Comparison of ENCODE assay signal across 26 cellular contexts in the genomic region with DNA sequence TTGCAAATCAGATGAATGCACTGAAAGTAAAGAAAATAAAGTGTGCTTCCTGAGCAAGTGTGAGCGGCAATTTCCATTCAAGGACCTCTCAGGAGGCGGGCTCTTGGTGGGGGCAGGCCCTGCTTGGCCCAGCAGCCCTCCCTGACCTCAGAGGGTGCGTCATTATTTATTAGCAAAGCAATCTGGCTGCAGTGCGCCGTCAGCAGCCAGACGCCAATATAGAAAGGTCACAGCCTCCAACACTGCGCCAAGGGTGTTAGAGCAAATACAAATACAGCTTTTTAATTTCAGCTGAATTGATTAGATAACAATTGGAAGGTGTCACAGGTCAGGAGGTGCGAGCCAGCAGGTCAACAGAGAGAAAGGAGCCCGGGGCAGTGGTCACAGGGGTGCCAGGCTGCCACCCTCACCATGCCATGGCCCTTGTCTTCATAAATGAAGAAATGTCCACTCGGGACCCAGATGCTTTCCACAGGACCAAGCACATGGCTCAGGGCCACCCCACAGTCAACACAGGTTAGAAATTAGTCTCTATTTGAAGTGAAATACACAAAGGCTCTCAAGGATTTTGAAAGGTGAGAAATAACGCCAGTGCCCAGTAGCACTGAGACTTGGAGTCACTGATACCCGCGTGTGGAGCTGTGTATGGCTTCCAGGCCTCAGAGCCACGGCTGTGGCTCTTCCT.
"Had no signal": no experiment of that assay in that cellular context is flagged by ENCODE, and none has a peak within 500 bp of the region (broad histone marks: within the 10 kb centered on the region; RNA-seq: fewer than 3 reads in every experiment).

No MANE protein-coding gene starts in this region.

- H3K4me2 ChIP-seq: hepatocyte, neural progenitor cell, smooth muscle cell had no signal

- H3K4me1 Mint-ChIP-seq: mesothelial cell of epicardium; naive B cell; natural killer cell; nephron progenitor cell; stimulated activated memory B cell treated with anti-CD40 and anti-IgM and Interleukin-4, amounts not matched to agents 10 μg/mL and 1 μg/mL and 100 μg/mL, for 72 hours; stimulated activated naive CD8-positive, alpha-beta T cell treated with anti-CD3 and anti-CD28 coated beads, Interleukin-15, amount 100 ng/mL, for 72 hours had no signal

- DNase-seq: heart right ventricle; islet precursor cell; left ventricle myocardium inferior; mesendoderm; naive B cell; natural killer cell; nephron progenitor cell; psoas muscle; right lobe of liver; stimulated activated CD4-positive, alpha-beta T cell treated with anti-CD3 and anti-CD28 coated beads, Interleukin-1b, Interleukin-23, amount 100 ng/mL, for 48 hours; stimulated activated CD4-positive, alpha-beta T cell treated with anti-CD3 and anti-CD28 coated beads, Interleukin-2, amount 100 ng/mL, for 48 hours; stimulated activated CD4-positive, alpha-beta T cell treated with anti-CD3 and anti-CD28 coated beads, Interleukin-4, amount 100 ng/mL, for 4 hours; stimulated activated CD8-positive, alpha-beta memory T cell treated with anti-CD3 and anti-CD28 coated beads, Interleukin-4, amount 100 ng/mL, for 48 hours; stimulated activated naive CD4-positive, alpha-beta T cell treated with Interleukin-2 at 50 U/mL for 16 hours; stimulated activated naive CD8-positive, alpha-beta T cell treated with anti-CD3 and anti-CD28 coated beads, Interleukin-15, amount 100 ng/mL, for 72 hours; testis; thyroid gland; trophoblast cell; upper lobe of right lung had no signal

- H3K4me3 ChIP-seq: heart right ventricle, hepatocyte, left ventricle myocardium inferior, lung, neural progenitor cell, psoas muscle, right lobe of liver, smooth muscle cell, thyroid gland, upper lobe of right lung had no signal

- H3K27ac ChIP-seq: heart right ventricle, hepatocyte, left ventricle myocardium inferior, neural progenitor cell, parathyroid adenoma, psoas muscle, right lobe of liver, testis, thyroid gland, upper lobe of right lung had no signal

- H3K27ac Mint-ChIP-seq: mesothelial cell of epicardium; naive B cell; natural killer cell; nephron progenitor cell; neural progenitor cell; stimulated activated memory B cell treated with anti-CD40 and anti-IgM and Interleukin-4, amounts not matched to agents 10 μg/mL and 1 μg/mL and 100 μg/mL, for 72 hours; stimulated activated naive CD8-positive, alpha-beta T cell treated with anti-CD3 and anti-CD28 coated beads, Interleukin-15, amount 100 ng/mL, for 72 hours had no signal

- H3K9ac ChIP-seq: neural progenitor cell, parathyroid adenoma had no signal

- H3K9me3 Mint-ChIP-seq: natural killer cell; stimulated activated memory B cell treated with anti-CD40 and anti-IgM and Interleukin-4, amounts not matched to agents 10 μg/mL and 1 μg/mL and 100 μg/mL, for 72 hours; stimulated activated naive CD8-positive, alpha-beta T cell treated with anti-CD3 and anti-CD28 coated beads, Interleukin-15, amount 100 ng/mL, for 72 hours had no signal

- H3K9me3 ChIP-seq: heart right ventricle, left ventricle myocardium inferior, psoas muscle, right lobe of liver, testis, thyroid gland, upper lobe of right lung had no signal

- H3K36me3 ChIP-seq: heart right ventricle, left ventricle myocardium inferior, neural progenitor cell, right lobe of liver, thyroid gland, upper lobe of right lung had no signal

- H3K4me3 Mint-ChIP-seq: mesothelial cell of epicardium; naive B cell; natural killer cell; nephron progenitor cell; neural progenitor cell; stimulated activated memory B cell treated with anti-CD40 and anti-IgM and Interleukin-4, amounts not matched to agents 10 μg/mL and 1 μg/mL and 100 μg/mL, for 72 hours; stimulated activated naive CD8-positive, alpha-beta T cell treated with anti-CD3 and anti-CD28 coated beads, Interleukin-15, amount 100 ng/mL, for 72 hours had no signal

- H3K27me3 ChIP-seq: hepatocyte, neural progenitor cell, right lobe of liver, testis, thyroid gland, upper lobe of right lung had no signal

- H3K27me3 Mint-ChIP-seq: naive B cell; stimulated activated memory B cell treated with anti-CD40 and anti-IgM and Interleukin-4, amounts not matched to agents 10 μg/mL and 1 μg/mL and 100 μg/mL, for 72 hours; stimulated activated naive CD8-positive, alpha-beta T cell treated with anti-CD3 and anti-CD28 coated beads, Interleukin-15, amount 100 ng/mL, for 72 hours had no signal

- H3K36me3 Mint-ChIP-seq: mesothelial cell of epicardium; naive B cell; natural killer cell; neural progenitor cell; stimulated activated memory B cell treated with anti-CD40 and anti-IgM and Interleukin-4, amounts not matched to agents 10 μg/mL and 1 μg/mL and 100 μg/mL, for 72 hours had no signal

- H3K4me1 ChIP-seq: heart right ventricle, left ventricle myocardium inferior, neural progenitor cell, parathyroid adenoma, psoas muscle, right lobe of liver, testis, thyroid gland, upper lobe of right lung had no signal

- H2AFZ ChIP-seq: hepatocyte, neural progenitor cell, parathyroid adenoma had no signal

- ATAC-seq: heart right ventricle; natural killer cell; psoas muscle; right lobe of liver; stimulated activated memory B cell treated with anti-CD40 and anti-IgM and Interleukin-4, amounts not matched to agents 10 μg/mL and 1 μg/mL and 100 μg/mL, for 72 hours; stimulated activated naive CD8-positive, alpha-beta T cell treated with anti-CD3 and anti-CD28 coated beads, Interleukin-15, amount 100 ng/mL, for 72 hours; upper lobe of right lung had no signal
